ENCODE assay signal across 35 cellular contexts in genomic region chr3:28101672-28102071, GRCh38.
"Had no signal": no experiment of that assay in that cellular context is flagged by ENCODE, and none has a peak within 500 bp of the region (broad histone marks: within the 10 kb centered on the region; RNA-seq: fewer than 3 reads in every experiment).

No MANE protein-coding gene starts in this region.

- H3K27me3 Mint-ChIP-seq: activated CD4-positive, alpha-beta memory T cell treated with anti-CD3 and anti-CD28 coated beads, Interleukin-2, amount 10 ng/mL, durations not matched to agents 7 days and 5 days; activated CD4-positive, alpha-beta T cell treated with anti-CD3 and anti-CD28 coated beads, Interleukin-2, amount 10 ng/mL, durations not matched to agents 7 days and 5 days; activated CD8-positive, alpha-beta memory T cell treated with anti-CD3 and anti-CD28 coated beads, Interleukin-2, amount 10 ng/mL, durations not matched to agents 7 days and 5 days; activated naive CD8-positive, alpha-beta T cell treated with anti-CD3 and anti-CD28 coated beads for 36 hours had no signal

- H3K4me3 Mint-ChIP-seq: activated B cell treated with CpG ODN at 0.5 μM for 24 hours; activated CD4-positive, alpha-beta memory T cell treated with anti-CD3 and anti-CD28 coated beads, Interleukin-2, amount 10 ng/mL, durations not matched to agents 7 days and 5 days; activated CD4-positive, alpha-beta T cell treated with anti-CD3 and anti-CD28 coated beads, Interleukin-2, amount 10 ng/mL, durations not matched to agents 7 days and 5 days; activated CD8-positive, alpha-beta memory T cell treated with anti-CD3 and anti-CD28 coated beads, Interleukin-2, amount 10 ng/mL, durations not matched to agents 7 days and 5 days; activated CD8-positive, alpha-beta T cell treated with anti-CD3 and anti-CD28 coated beads, Interleukin-2, amount 10 ng/mL, durations not matched to agents 7 days and 5 days; activated naive CD4-positive, alpha-beta T cell treated with anti-CD3 and anti-CD28 coated beads for 36 hours; activated naive CD8-positive, alpha-beta T cell treated with anti-CD3 and anti-CD28 coated beads for 36 hours; activated T-cell treated with anti-CD3 and anti-CD28 coated beads, Interleukin-2, amount 50 U/mL, for 4 hours; activated T-cell treated with anti-CD3 and anti-CD28 coated beads, Interleukin-2, amount 50 U/mL, for 72 hours; activated T-helper 1 cell treated with anti-CD3 and anti-CD28 coated beads, Interleukin-12 subunit alpha, Interleukin-12 subunit beta, Interleukin-2, Interleukin-4 antibody, amounts not matched to agents 30 ng/mL and 10 ng/mL and 1 ng/mL, durations not matched to agents 14 hours and 24 hours and 36 hours; activated T-helper 17 cell treated with anti-CD3 and anti-CD28 coated beads, Interleukin-2, amount 50 U/mL, for 72 hours; T-helper 1 cell treated with Interleukin-12 subunit alpha and Interleukin-12 subunit beta and Interleukin-4 antibody, amounts not matched to agents 30 μg/mL and 1 μg/mL, for 36 hours; T-helper 2 cell treated with Interferon-gamma antibody and Interleukin-4, amounts not matched to agents 5 μg/mL and 100 μg/mL, for 36 hours had no signal

- H3K27ac Mint-ChIP-seq: activated B cell treated with CpG ODN at 0.5 μM for 24 hours; activated CD4-positive, alpha-beta memory T cell treated with anti-CD3 and anti-CD28 coated beads, Interleukin-2, amount 10 ng/mL, durations not matched to agents 7 days and 5 days; activated CD4-positive, alpha-beta T cell treated with anti-CD3 and anti-CD28 coated beads, Interleukin-2, amount 10 ng/mL, durations not matched to agents 7 days and 5 days; activated CD8-positive, alpha-beta memory T cell treated with anti-CD3 and anti-CD28 coated beads, Interleukin-2, amount 10 ng/mL, durations not matched to agents 7 days and 5 days; activated CD8-positive, alpha-beta T cell treated with anti-CD3 and anti-CD28 coated beads, Interleukin-2, amount 10 ng/mL, durations not matched to agents 7 days and 5 days; activated naive CD4-positive, alpha-beta T cell treated with anti-CD3 and anti-CD28 coated beads for 36 hours; activated naive CD4-positive, alpha-beta T cell treated with anti-CD3 and anti-CD28 coated beads, Interleukin-2, amount 50 U/mL, for 72 hours; activated naive CD8-positive, alpha-beta T cell treated with anti-CD3 and anti-CD28 coated beads for 36 hours; activated T-cell treated with anti-CD3 and anti-CD28 coated beads, Interleukin-2, amount 50 U/mL, for 72 hours; activated T-helper 1 cell treated with anti-CD3 and anti-CD28 coated beads, Interleukin-12 subunit alpha, Interleukin-12 subunit beta, Interleukin-2, Interleukin-4 antibody, amounts not matched to agents 30 ng/mL and 10 ng/mL and 1 ng/mL, durations not matched to agents 14 hours and 24 hours and 36 hours; activated T-helper 17 cell treated with anti-CD3 and anti-CD28 coated beads, Interleukin-2, amount 50 U/mL, for 72 hours; T-helper 1 cell treated with Interleukin-12 subunit alpha and Interleukin-12 subunit beta and Interleukin-4 antibody, amounts not matched to agents 30 μg/mL and 1 μg/mL, for 36 hours; T-helper 2 cell treated with Interferon-gamma antibody and Interleukin-4, amounts not matched to agents 5 μg/mL and 100 μg/mL, for 36 hours had no signal

- H3K27me3 ChIP-seq: adrenal gland, body of pancreas, brain microvascular endothelial cell, breast epithelium had no signal

- H3K4me3 ChIP-seq: adrenal gland, body of pancreas, breast epithelium had no signal

- H3K4me1 Mint-ChIP-seq: activated B cell treated with CpG ODN at 0.5 μM for 24 hours; activated CD4-positive, alpha-beta memory T cell treated with anti-CD3 and anti-CD28 coated beads, Interleukin-2, amount 10 ng/mL, durations not matched to agents 7 days and 5 days; activated CD4-positive, alpha-beta T cell treated with anti-CD3 and anti-CD28 coated beads, Interleukin-2, amount 10 ng/mL, durations not matched to agents 7 days and 5 days; activated CD8-positive, alpha-beta memory T cell treated with anti-CD3 and anti-CD28 coated beads, Interleukin-2, amount 10 ng/mL, durations not matched to agents 7 days and 5 days; activated T-helper 17 cell treated with anti-CD3 and anti-CD28 coated beads, Interleukin-2, amount 50 U/mL, for 72 hours had no signal

- H3K36me3 ChIP-seq: adrenal gland, brain microvascular endothelial cell, breast epithelium had no signal

- H3K4me1 ChIP-seq: adrenal gland, body of pancreas, breast epithelium had no signal

- H3K9me3 ChIP-seq: adrenal gland had no signal

- DNase-seq: activated B cell treated with CpG ODN at 0.5 μM for 24 hours; activated CD4-positive, alpha-beta memory T cell treated with anti-CD3 and anti-CD28 coated beads, Interleukin-2, amount 10 ng/mL, durations not matched to agents 7 days and 5 days; activated CD4-positive, alpha-beta T cell treated with anti-CD3 and anti-CD28 coated beads for 48 hours; activated CD4-positive, alpha-beta T cell treated with anti-CD3 and anti-CD28 coated beads, Interleukin-2, amount 10 ng/mL, durations not matched to agents 7 days and 5 days; activated CD4-positive, alpha-beta T cell treated with anti-CD3 and anti-CD28 coated beads, Interleukin-2, amount 50 U/mL, for 48 hours; activated CD4-positive, CD25-positive, alpha-beta regulatory T cell treated with anti-CD3 and anti-CD28 coated beads, Interleukin-2, amount 50 U/mL, for 72 hours; activated CD8-positive, alpha-beta memory T cell treated with anti-CD3 and anti-CD28 coated beads for 24 hours; activated CD8-positive, alpha-beta memory T cell treated with anti-CD3 and anti-CD28 coated beads, Interleukin-2, amount 10 ng/mL, durations not matched to agents 7 days and 5 days; activated CD8-positive, alpha-beta memory T cell treated with anti-CD3 and anti-CD28 coated beads, Interleukin-2, amount 50 U/mL, for 48 hours; activated CD8-positive, alpha-beta T cell treated with anti-CD3 and anti-CD28 coated beads, Interleukin-2, amount 10 ng/mL, durations not matched to agents 7 days and 5 days; activated effector memory CD4-positive, alpha-beta T cell treated with anti-CD3 and anti-CD28 coated beads, Interleukin-2, amount 50 U/mL, for 16 hours; activated gamma-delta T cell treated with Interleukin-2 at 50 U/mL for 16 hours; activated naive CD4-positive, alpha-beta T cell; activated naive CD4-positive, alpha-beta T cell treated with anti-CD3 and anti-CD28 coated beads for 36 hours; activated naive CD4-positive, alpha-beta T cell treated with anti-CD3 and anti-CD28 coated beads, Interleukin-2, amount 50 U/mL, for 16 hours; activated naive CD8-positive, alpha-beta T cell treated with anti-CD3 and anti-CD28 coated beads for 36 hours; activated T-cell treated with anti-CD3 and anti-CD28 coated beads, Interleukin-2, amount 50 U/mL, for 1 hour; activated T-cell treated with anti-CD3 and anti-CD28 coated beads, Interleukin-2, amount 50 U/mL, for 4 hours; activated T-cell treated with anti-CD3 and anti-CD28 coated beads, Interleukin-2, amount 50 U/mL, for 72 hours; adrenal gland; amniotic stem cell; aorta; body of pancreas; brain microvascular endothelial cell; central memory CD4-positive, alpha-beta T cell; T-helper 1 cell; T-helper 2 cell; T-helper 9 cell had no signal

- H3K27ac ChIP-seq: adrenal gland, body of pancreas, brain microvascular endothelial cell, breast epithelium, VCaP had no signal

- ATAC-seq: activated CD8-positive, alpha-beta memory T cell treated with anti-CD3 and anti-CD28 coated beads, Interleukin-2, amount 10 ng/mL, durations not matched to agents 7 days and 5 days; activated CD8-positive, alpha-beta T cell treated with anti-CD3 and anti-CD28 coated beads, Interleukin-2, amount 10 ng/mL, durations not matched to agents 7 days and 5 days; activated naive CD4-positive, alpha-beta T cell treated with anti-CD3 and anti-CD28 coated beads, Interleukin-2, amount 50 U/mL, for 72 hours; activated T-cell treated with anti-CD3 and anti-CD28 coated beads, Interleukin-2, amount 50 U/mL, for 4 hours; activated T-cell treated with anti-CD3 and anti-CD28 coated beads, Interleukin-2, amount 50 U/mL, for 72 hours; activated T-helper 17 cell treated with anti-CD3 and anti-CD28 coated beads, Interleukin-2, amount 50 U/mL, for 72 hours; body of pancreas had no signal
